9 cellular contexts compared by ENCODE assay signal in the genomic region with DNA sequence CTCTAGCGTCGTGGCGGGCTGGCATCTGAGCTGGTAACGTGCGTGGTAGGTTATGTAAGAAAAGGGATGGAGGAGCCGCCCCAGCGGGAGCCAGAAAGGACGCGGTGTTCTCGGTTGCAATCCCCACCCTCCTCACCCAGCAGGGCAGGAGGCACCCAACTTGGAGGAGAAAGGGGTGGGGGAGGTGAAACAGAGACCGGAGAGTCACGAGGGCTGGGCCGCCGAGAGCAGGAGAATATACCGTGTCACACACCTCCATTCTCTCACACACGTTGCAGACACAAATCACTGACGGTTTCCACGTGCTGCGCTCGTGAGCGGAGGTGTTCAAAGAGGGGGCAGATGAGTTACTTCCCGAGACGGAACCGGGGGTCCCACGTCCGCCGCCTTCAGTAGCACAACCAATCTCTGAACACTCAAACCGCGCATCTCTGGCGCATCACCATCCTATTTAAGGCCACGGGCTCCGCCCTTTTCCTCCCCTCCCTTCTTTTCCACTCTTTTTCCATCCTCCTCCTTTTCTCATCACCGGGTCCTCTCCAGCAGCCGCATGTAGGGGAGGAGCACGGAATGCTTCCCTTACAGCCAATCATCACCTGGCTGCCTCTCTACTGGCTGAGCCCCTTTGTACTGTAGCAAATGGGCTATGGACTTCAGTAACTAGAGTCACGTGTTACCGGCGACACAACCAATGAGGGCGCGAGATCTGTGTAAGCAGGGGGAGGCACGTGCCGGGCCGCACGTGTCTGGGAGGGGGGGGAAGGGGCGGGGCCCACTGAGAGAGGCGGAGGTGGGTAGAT. TPM values are rescaled to one million over a fixed set of nuclear protein-coding genes. Genes with fewer than 3 reads are reported as not detected.
DNase-seq lines count a peak whose midpoint lies in the region; ATAC-seq and TF ChIP-seq lines count a peak whose summit lies in the region.
"Had no signal": no experiment of that assay in that cellular context is flagged by ENCODE, and none has a peak within 500 bp of the region (broad histone marks: within the 10 kb centered on the region; RNA-seq: fewer than 3 reads in every experiment).

A gene with protein sequence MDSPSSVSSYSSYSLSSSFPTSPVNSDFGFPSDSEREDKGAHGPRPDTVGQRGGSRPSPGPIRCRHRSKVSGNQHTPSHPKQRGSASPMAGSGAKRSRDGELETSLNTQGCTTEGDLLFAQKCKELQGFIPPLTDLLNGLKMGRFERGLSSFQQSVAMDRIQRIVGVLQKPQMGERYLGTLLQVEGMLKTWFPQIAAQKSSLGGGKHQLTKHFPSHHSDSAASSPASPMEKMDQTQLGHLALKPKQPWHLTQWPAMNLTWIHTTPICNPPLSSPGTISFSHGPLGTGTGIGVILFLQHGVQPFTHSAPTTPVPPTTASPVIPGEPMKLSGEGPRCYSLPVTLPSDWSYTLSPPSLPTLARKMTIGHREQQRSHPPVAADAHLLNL (plus strand): TSS at position 797 of the 800 bp plus-strand sequence. CDS start 714 bp downstream, outside the sequence.

- peak within 1 kb of the TSS; percentile 85 for H3K27ac Mint-ChIP-seq in T-helper 1 cell treated with Interleukin-12 subunit alpha and Interleukin-12 subunit beta and Interleukin-4 antibody, amounts not matched to agents 30 μg/mL and 1 μg/mL, for 36 hours

- H2AFZ ChIP-seq in parathyroid adenoma, result peak within 1 kb of the TSS; percentile 91

- no peaks in the 10 kb centered on the region for H3K27me3 ChIP-seq in BJ (ENCODE audit: control insufficient read depth, insufficient read depth, low read length)
- no peaks in the 10 kb centered on the region for H3K27me3 ChIP-seq in parathyroid adenoma (ENCODE audit: control insufficient read depth, insufficient read depth, low read length)
- no peaks in the 10 kb centered on the region for H3K27me3 ChIP-seq in tibial artery

- POLR2A ChIA-PET in BJ (lab: Charles Lee), result interaction anchor here (0.9 kb wide), 1 partner anchor 9 kb away, joined by 3 read pairs; no protein-coding TSS in a partner anchor

- DNase-seq in BJ (ENCODE audit: low read depth), result peak; percentile 98
- DNase-seq in NCI-H1105 treated with DMSO at 0.1 percent for 48 hours (lab: John Stamatoyannopoulos, UW), result peak; percentile 99
- DNase-seq in left cardiac atrium, result peak; percentile 95
- peak; percentile 98 to 99 for DNase-seq in tibial artery

- H3K4me1 Mint-ChIP-seq in T-helper 1 cell treated with Interleukin-12 subunit alpha and Interleukin-12 subunit beta and Interleukin-4 antibody, amounts not matched to agents 30 μg/mL and 1 μg/mL, for 36 hours (ENCODE audit: low read depth), result peaks cover 22% of the 10 kb centered on the region

- H3K27me3 Mint-ChIP-seq in T-helper 1 cell treated with Interleukin-12 subunit alpha and Interleukin-12 subunit beta and Interleukin-4 antibody, amounts not matched to agents 30 μg/mL and 1 μg/mL, for 36 hours (ENCODE audit: low read depth), result peaks cover 17% of the 10 kb centered on the region

- CTCF ChIA-PET in BJ (lab: Yijun Ruan, JAX), result interaction anchor here (0.6 to 12.3 kb wide), 8 partner anchors 9 to 44 kb away, joined by 3 to 208 read pairs (median 5); partner anchors contain the start of genes APH1A, C1orf54 and CA14

- H3K27ac ChIP-seq in angular gyrus (ENCODE audit: low read depth, low read length) (peak within 1 kb of the TSS; percentile 89), parathyroid adenoma (peak within 1 kb of the TSS; percentile 93), tibial artery (peak within 1 kb of the TSS; percentile 79 to 89)

- peak within 1 kb of the TSS; percentile 96 for H3K4me3 Mint-ChIP-seq in T-helper 1 cell treated with Interleukin-12 subunit alpha and Interleukin-12 subunit beta and Interleukin-4 antibody, amounts not matched to agents 30 μg/mL and 1 μg/mL, for 36 hours

- peak within 1 kb of the TSS; percentile 67 for H3K4me3 ChIP-seq in BJ (ENCODE audit: low read depth, low read length)
- peak within 1 kb of the TSS; percentile 97 for H3K4me3 ChIP-seq in parathyroid adenoma (ENCODE audit: low read depth, low read length)
- peak within 1 kb of the TSS; percentile 53 to 57 for H3K4me3 ChIP-seq in tibial artery
- H3K4me3 ChIP-seq: HAP-1 had no signal

- peak within 1 kb of the TSS; percentile 99 for H3K4me2 ChIP-seq in parathyroid adenoma (ENCODE audit: low read length)

- intact Hi-C loops in left cardiac atrium (cut with DNase I) (loop anchor here in 1 of 2 donors (2.0 kb wide), 1 partner anchor 27 kb away; no protein-coding TSS in a partner anchor), tibial artery (cut with DNase I; ENCODE audit: low total_unique reads) (no loop called here)

- no peaks in the 10 kb centered on the region for H3K79me2 ChIP-seq in parathyroid adenoma

- no peaks in the 10 kb centered on the region for H3K9me3 Mint-ChIP-seq in T-helper 1 cell treated with Interleukin-12 subunit alpha and Interleukin-12 subunit beta and Interleukin-4 antibody, amounts not matched to agents 30 μg/mL and 1 μg/mL, for 36 hours

- peak; percentile 72 for ATAC-seq in GM21723 (IDR thresholded peaks at IDR 0.05; ENCODE audit: unreplicated experiment)
- peak; percentile 97 to 98 for ATAC-seq in left cardiac atrium

- H3K36me3 ChIP-seq in BJ (ENCODE audit: control insufficient read depth, insufficient read depth, low read length), result peaks cover 3% of the 10 kb centered on the region
- no peaks in the 10 kb centered on the region for H3K36me3 ChIP-seq in parathyroid adenoma (ENCODE audit: control insufficient read depth, insufficient read depth, low read length)
- H3K36me3 ChIP-seq in tibial artery, result peaks cover 9 to 30% (median 13%) of the 10 kb centered on the region in 3 donors
- H3K36me3 ChIP-seq: HAP-1 had no signal

- no peak within 1 kb of the TSS for H3K9ac ChIP-seq in parathyroid adenoma

- no peaks in the 10 kb centered on the region for H3K9me3 ChIP-seq in parathyroid adenoma (ENCODE audit: control insufficient read depth, low read length)
- H3K9me3 ChIP-seq in tibial artery, result no peaks in the 10 kb centered on the region
- H3K9me3 ChIP-seq: HAP-1 had no signal

- peaks cover 4% of the 10 kb centered on the region for H3K36me3 Mint-ChIP-seq in T-helper 1 cell treated with Interleukin-12 subunit alpha and Interleukin-12 subunit beta and Interleukin-4 antibody, amounts not matched to agents 30 μg/mL and 1 μg/mL, for 36 hours (ENCODE audit: low read depth)

- no peak for TF ChIP-seq CTCF in BJ (IDR thresholded peaks at IDR 0.05; ENCODE audit: insufficient read depth, low read depth, low read length)
- no peak for TF ChIP-seq CTCF in parathyroid adenoma (IDR thresholded peaks at IDR 0.05)
- TF ChIP-seq CTCF in tibial artery (IDR thresholded peaks at IDR 0.05), result no peak

- H3K4me1 ChIP-seq in parathyroid adenoma, result no peaks in the 10 kb centered on the region
- H3K4me1 ChIP-seq in tibial artery, result peaks cover 0 to 28% (median 23%) of the 10 kb centered on the region in 4 donors
- H3K4me1 ChIP-seq: HAP-1 had no signal

RNA-seq across cellular contexts. Expression of the gene that starts here (rescaled TPM):
- polyA plus RNA-seq in BJ (2011; rRNA removed), result 17.2 and 18.7 TPM in 2 replicates
- 12.9 and 27.8 TPM in 2 replicates for polyA minus RNA-seq in BJ (2011; rRNA and poly(A)+ RNA removed)
- total RNA-seq in left cardiac atrium, result 10 to 100 TPM in 1 of 2 donors, 1 to 10 TPM in 1; 9.8 to 14.1 TPM

Comparison
In these comparisons a context has a peak if more than half of its experiments do, and no peak if none do; other contexts are left out.
1. Peak in every context shown above with its lines: DNase-seq, ATAC-seq, H3K4me3 ChIP-seq and H3K27ac ChIP-seq.